Comparison of ENCODE assay signal across 9 cellular contexts in the genomic region with DNA sequence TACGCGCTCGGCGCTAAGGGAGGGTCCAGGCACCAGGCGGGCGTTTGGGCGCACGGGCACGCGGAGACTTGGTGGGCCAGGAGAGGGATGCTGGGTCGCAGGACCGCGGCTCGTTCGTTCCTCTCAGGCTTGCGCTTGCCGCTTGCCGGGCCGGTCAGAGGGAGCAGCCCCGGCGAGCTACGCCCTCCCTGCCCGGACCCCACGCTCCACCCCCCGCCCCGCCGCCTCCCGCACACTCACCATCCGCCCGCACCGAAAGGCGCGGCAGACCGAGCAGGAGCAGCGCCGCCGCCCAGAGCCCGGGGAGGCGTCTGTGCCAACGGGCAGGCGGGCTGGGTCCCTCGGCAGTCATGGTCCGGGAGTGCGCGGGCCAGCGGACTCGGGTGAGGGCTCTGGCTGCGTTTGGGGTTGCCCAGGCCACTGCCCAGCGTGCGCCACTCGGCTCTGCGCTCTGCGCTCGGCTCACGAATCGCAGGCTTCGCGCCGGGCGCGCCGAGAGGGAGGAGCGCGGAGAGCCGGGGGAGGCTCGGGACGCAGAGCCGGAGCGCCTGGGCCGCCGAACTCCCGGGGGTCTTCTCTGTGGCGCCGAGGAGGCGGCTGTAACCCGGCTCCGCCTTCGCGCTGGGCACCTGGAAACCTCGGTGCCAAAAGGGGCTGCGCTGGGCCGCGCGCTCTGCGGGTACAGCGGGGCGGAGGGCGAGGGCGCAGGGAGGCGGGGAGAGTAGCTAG. TPM values are rescaled to one million over a fixed set of nuclear protein-coding genes. Genes with fewer than 3 reads are reported as not detected.
A peak's percentile ranks its signal among the peaks of the same experiment; 100 is the strongest.
DNase-seq lines count a peak whose midpoint lies in the region; ATAC-seq, FAIRE-seq and TF ChIP-seq lines count a peak whose summit lies in the region.
"Had no signal": no experiment of that assay in that cellular context is flagged by ENCODE, and none has a peak within 500 bp of the region (broad histone marks: within the 10 kb centered on the region; RNA-seq: fewer than 3 reads in every experiment).

A gene (minus strand): TSS at position 365 of the 729 bp plus-strand sequence. CDS start 13 bp downstream, at position 352.

- TF ChIP-seq CTCF in GM12865 (IDR thresholded peaks at IDR 0.05; ENCODE audit: insufficient read depth, low read depth, low read length, missing control alignments), result no peak
- no peak for TF ChIP-seq CTCF in RWPE2 (IDR thresholded peaks at IDR 0.05; ENCODE audit: poor library complexity, severe bottlenecking)
- no peak for TF ChIP-seq CTCF in foreskin fibroblast (IDR thresholded peaks at IDR 0.05; ENCODE audit: low read depth, low read length)
- no peak for TF ChIP-seq CTCF in pancreas (IDR thresholded peaks at IDR 0.05)

- ATAC-seq in RWPE2 (ENCODE audit: low read depth) (peak; percentile 90), pancreas (peak in 1 of 4 donors; percentile 57), HG02870 (IDR thresholded peaks at IDR 0.05; ENCODE audit: unreplicated experiment) (no peak), GM18520 (IDR thresholded peaks at IDR 0.05; ENCODE audit: unreplicated experiment) (no peak)

- H3K4me3 ChIP-seq in GM12865 (ENCODE audit: low read depth, low read length), result peak within 1 kb of the TSS; percentile 20
- H3K4me3 ChIP-seq in RWPE2 (ENCODE audit: severe bottlenecking), result peak within 1 kb of the TSS; percentile 41
- peak within 1 kb of the TSS; percentile 47 to 48 for H3K4me3 ChIP-seq in foreskin fibroblast (ENCODE audit: low read depth in 1 of 2, low read length in 2 of 2)
- H3K4me3 ChIP-seq in pancreas, result peak within 1 kb of the TSS in 3 of 4 donors; percentile 8 to 28 (median 10)

- H3K36me3 ChIP-seq in RWPE2 (ENCODE audit: low read depth), result no peaks in the 10 kb centered on the region
- H3K36me3 ChIP-seq in pancreas, result no peaks in the 10 kb centered on the region
- H3K36me3 ChIP-seq: right lobe of liver had no signal

- FAIRE-seq in pancreas (lab: Jason Lieb, UNC), result no peak

- intact Hi-C loops in pancreas (cut with DNase I), result no loop called here

- DNase-seq in GM12865 (ENCODE audit: low read depth) (peak; percentile 15), RWPE2 (ENCODE audit: low spot score) (peak; percentile 58), foreskin fibroblast (peak; percentile 51 to 83), pancreas (peak in 3 of 6 donors; percentile 14 to 67 (median 54)), HK-2 (ENCODE audit: unreplicated experiment) (no peak), inferior parietal cortex (ENCODE audit: extremely low spot score) (no peak)
- DNase-seq: right lobe of liver had no signal

- H3K9me3 ChIP-seq in RWPE2 (ENCODE audit: severe bottlenecking) (no peaks in the 10 kb centered on the region), pancreas (no peaks in the 10 kb centered on the region)
- H3K9me3 ChIP-seq: right lobe of liver had no signal

- H3K27me3 ChIP-seq in RWPE2 (ENCODE audit: insufficient read depth, poor library complexity, severe bottlenecking) (peaks cover 21% of the 10 kb centered on the region), pancreas (no peaks in the 10 kb centered on the region)

- H3K4me1 ChIP-seq in RWPE2 (ENCODE audit: insufficient read depth, poor library complexity, severe bottlenecking) (no peaks in the 10 kb centered on the region), pancreas (no peaks in the 10 kb centered on the region)

- WGBS in pancreas, 2 donors, result 1% methylated on average over 60 to 90 of the region's 90 CpGs

- no peak within 1 kb of the TSS for H3K27ac ChIP-seq in RWPE2 (ENCODE audit: poor library complexity, severe bottlenecking)
- H3K27ac ChIP-seq in pancreas, result no peak within 1 kb of the TSS
- H3K27ac ChIP-seq: right lobe of liver had no signal

RNA-seq across cellular contexts. Expression of the gene that starts here (rescaled TPM):
- under 1 TPM; 0.05 to 0.49 (median 0.20) TPM for total RNA-seq in pancreas
- polyA plus RNA-seq in pancreas, result under 1 TPM; 0.11 to 0.54 TPM

Comparison
In these comparisons a context has a peak if more than half of its experiments do, and no peak if none do; other contexts are left out.
1. DNase-seq: peak in GM12865 (single experiment), RWPE2 (single experiment) and foreskin fibroblast (2 of 2); none in HK-2 (single experiment) and inferior parietal cortex (single experiment).
2. Peak in every context shown above with its lines, with median percentiles within 50 percentile points of each other: H3K4me3 ChIP-seq.